In the genomic region with DNA sequence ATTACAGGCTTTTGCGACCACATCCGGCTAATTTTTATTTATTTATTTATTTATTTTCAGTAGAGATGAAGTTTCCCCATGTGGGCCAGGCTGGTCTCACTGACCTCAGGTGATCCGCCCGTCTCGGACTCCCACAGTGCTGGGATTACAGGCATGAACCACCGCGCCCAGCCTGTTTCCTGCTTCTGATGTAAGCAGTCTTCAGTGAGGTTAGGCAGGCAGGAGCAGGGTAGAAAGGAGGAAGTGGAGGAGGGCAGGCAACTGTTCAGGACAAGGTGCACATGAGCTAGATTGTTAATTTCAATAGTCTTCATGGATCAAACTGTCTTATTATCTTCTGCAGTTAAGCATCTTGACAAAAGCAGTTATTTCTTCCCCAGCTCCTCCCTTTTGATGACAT, we compare ENCODE assay signal across 22 cellular contexts.
"Had no signal": no experiment of that assay in that cellular context is flagged by ENCODE, and none has a peak within 500 bp of the region (broad histone marks: within the 10 kb centered on the region; RNA-seq: fewer than 3 reads in every experiment).

No MANE protein-coding gene starts in this region.

- DNase-seq: dermis blood vessel endothelial cell; endodermal cell; erythroblast; foreskin melanocyte; head of caudate nucleus; kidney; left cardiac atrium; mesendoderm; naive thymus-derived CD4-positive, alpha-beta T cell; nephron progenitor cell; right lobe of liver; spleen; stimulated activated CD4-positive, alpha-beta T cell treated with anti-CD3 and anti-CD28 coated beads, Interleukin-15, amount 100 ng/mL, for 24 hours; stimulated activated CD4-positive, alpha-beta T cell treated with anti-CD3 and anti-CD28 coated beads, Interleukin-1b, Interleukin-23, amount 100 ng/mL, for 48 hours; stimulated activated CD4-positive, alpha-beta T cell treated with anti-CD3 and anti-CD28 coated beads, Interleukin-4, amount 100 ng/mL, for 24 hours; tibial artery; upper lobe of right lung had no signal

- H3K4me3 ChIP-seq: hepatocyte, prostate gland, right lobe of liver, spleen, tibial artery, upper lobe of right lung, vagina had no signal

- H3K9me3 ChIP-seq: prostate gland, right lobe of liver, spleen, tibial artery, upper lobe of right lung, vagina had no signal

- ATAC-seq: left cardiac atrium; naive thymus-derived CD4-positive, alpha-beta T cell; right lobe of liver; stimulated activated memory B cell treated with anti-CD40 and anti-IgM and Interleukin-4, amounts not matched to agents 10 μg/mL and 1 μg/mL and 100 μg/mL, for 72 hours; upper lobe of right lung had no signal

- H3K36me3 ChIP-seq: prostate gland, right lobe of liver, spleen, tibial artery, upper lobe of right lung, vagina had no signal

- H3K4me1 ChIP-seq: parathyroid adenoma, prostate gland, right lobe of liver, spleen, tibial artery, upper lobe of right lung, vagina had no signal
